8 cellular contexts compared by ENCODE assay signal in genomic region chr2:197705912-197706838, GRCh38. TPM values are rescaled to one million over a fixed set of nuclear protein-coding genes. Genes with fewer than 3 reads are reported as not detected.
DNase-seq lines count a peak whose midpoint lies in the region; ATAC-seq, FAIRE-seq and TF ChIP-seq lines count a peak whose summit lies in the region.

No MANE protein-coding gene starts in this region.

- intact Hi-C loops in activated naive CD4-positive, alpha-beta T cell treated with anti-CD3 and anti-CD28 coated beads for 36 hours (cut with micrococcal nuclease), result loop anchor here (1.0 to 10.0 kb wide), 12 partner anchors 98 to 1751 kb away; partner anchors contain the start of genes CCDC150, COQ10B, HSPE1 and MOB4
- intact Hi-C loops in left ventricle myocardium superior (cut with micrococcal nuclease), result no loop called here

- H3K27me3 Mint-ChIP-seq in activated naive CD4-positive, alpha-beta T cell treated with anti-CD3 and anti-CD28 coated beads for 36 hours (ENCODE audit: low read depth), result no peaks in the 10 kb centered on the region

- peak overlapping the region; percentile 72 for H3K4me3 Mint-ChIP-seq in activated naive CD4-positive, alpha-beta T cell treated with anti-CD3 and anti-CD28 coated beads for 36 hours

- no peak for TF ChIP-seq CTCF in retinal pigment epithelial cell (conservative IDR thresholded peaks at IDR 0.05; ENCODE audit: low read depth, low read length)

- no peaks in the 10 kb centered on the region for H3K9me3 Mint-ChIP-seq in activated naive CD4-positive, alpha-beta T cell treated with anti-CD3 and anti-CD28 coated beads for 36 hours

- peak overlapping the region; percentile 88 for H3K4me3 ChIP-seq in retinal pigment epithelial cell (ENCODE audit: low read length)

- H3K36me3 Mint-ChIP-seq in activated naive CD4-positive, alpha-beta T cell treated with anti-CD3 and anti-CD28 coated beads for 36 hours (ENCODE audit: low read depth), result peaks cover 22% of the 10 kb centered on the region

- CTCF ChIA-PET in activated naive CD4-positive, alpha-beta T cell treated with anti-CD3 and anti-CD28 coated beads for 36 hours (lab: Charles Lee), result interaction anchor here (0.6 to 3.8 kb wide), 9 partner anchors 8 to 176 kb away, joined by 3 to 22 read pairs (median 3); no protein-coding TSS in a partner anchor

- FAIRE-seq in frontal cortex (lab: Jason Lieb, UNC), result no peak

- peak overlapping the region; percentile 61 for H3K27ac Mint-ChIP-seq in activated naive CD4-positive, alpha-beta T cell treated with anti-CD3 and anti-CD28 coated beads for 36 hours

- DNase-seq in EH (ENCODE audit: low read depth), result peak; percentile 49
- peak; percentile 15 for DNase-seq in HuH-7.5 (ENCODE audit: low spot score)
- peak; percentile 43 for DNase-seq in activated naive CD4-positive, alpha-beta T cell treated with anti-CD3 and anti-CD28 coated beads for 36 hours
- DNase-seq in left ventricle myocardium superior, result peak; percentile 43
- no peak for DNase-seq in retinal pigment epithelial cell (ENCODE audit: low read depth)
- no peak for DNase-seq in foreskin melanocyte
- DNase-seq in frontal cortex (ENCODE audit: low spot score in 2 of 2), result no peak
- DNase-seq in SHP77 treated with DMSO at 0.1 percent for 48 hours (lab: John Stamatoyannopoulos, UW), result no peak

- peak; percentile 5 for ATAC-seq in left ventricle myocardium superior

- peaks cover 37% of the 10 kb centered on the region for H3K4me1 Mint-ChIP-seq in activated naive CD4-positive, alpha-beta T cell treated with anti-CD3 and anti-CD28 coated beads for 36 hours (ENCODE audit: low read depth)

RNA-seq across cellular contexts. Expression of gene MARS2, which starts 1.0 kb away (rescaled TPM):
- 1 to 10 TPM; 7.5 to 8.8 TPM for total RNA-seq in activated naive CD4-positive, alpha-beta T cell treated with anti-CD3 and anti-CD28 coated beads for 36 hours
- total RNA-seq in left ventricle myocardium superior (6.7 TPM), frontal cortex (9.8 TPM)

RNA-seq across cellular contexts. Expression of gene RFTN2, which starts 30.8 kb away (rescaled TPM):
- total RNA-seq in activated naive CD4-positive, alpha-beta T cell treated with anti-CD3 and anti-CD28 coated beads for 36 hours, result not detected
- total RNA-seq in left ventricle myocardium superior, result 7.5 TPM
- 22.8 TPM for total RNA-seq in frontal cortex

Comparison
In these comparisons a context has a peak if more than half of its experiments do, and no peak if none do; other contexts are left out.
1. DNase-seq: peak in EH (single experiment), HuH-7.5 (single experiment), activated naive CD4-positive, alpha-beta T cell treated with anti-CD3 and anti-CD28 coated beads for 36 hours (single experiment) and left ventricle myocardium superior (single experiment); none in retinal pigment epithelial cell (single experiment), foreskin melanocyte (single experiment), frontal cortex (0 of 2) and SHP77 treated with DMSO at 0.1 percent for 48 hours (single experiment).